Comparison of ENCODE assay signal across 8 cellular contexts in genomic region chr6:24666097-24666615, GRCh38. TPM values are rescaled to one million over a fixed set of nuclear protein-coding genes. Genes with fewer than 3 reads are reported as not detected.
A peak's percentile ranks its signal among the peaks of the same experiment; 100 is the strongest.
DNase-seq lines count a peak whose midpoint lies in the region; ATAC-seq and TF ChIP-seq lines count a peak whose summit lies in the region.

No MANE protein-coding gene starts in this region.

- no peaks in the 10 kb centered on the region for H3K27me3 Mint-ChIP-seq in CD4-positive, alpha-beta T cell
- H3K27me3 Mint-ChIP-seq in T-helper 17 cell = no peaks in the 10 kb centered on the region
- no peaks in the 10 kb centered on the region for H3K27me3 Mint-ChIP-seq in stimulated activated memory B cell treated with anti-CD40 and anti-IgM and Interleukin-4, amounts not matched to agents 10 μg/mL and 1 μg/mL and 100 μg/mL, for 72 hours

- no peaks in the 10 kb centered on the region for H3K27me3 ChIP-seq in CD4-positive, alpha-beta T cell (ENCODE audit: control insufficient read depth, insufficient read depth, low read length)
- H3K27me3 ChIP-seq in dorsolateral prefrontal cortex = no peaks in the 10 kb centered on the region
- H3K27me3 ChIP-seq in lower lobe of right lung (ENCODE audit: low read depth) = no peaks in the 10 kb centered on the region

- H3K4me3 ChIP-seq in dorsolateral prefrontal cortex = peak overlapping the region; percentile 62 to 100 (median 93)
- H3K4me3 ChIP-seq in lower lobe of right lung = peak overlapping the region; percentile 97

- H3K4me3 Mint-ChIP-seq in CD4-positive, alpha-beta T cell = peak overlapping the region; percentile 100
- peak overlapping the region; percentile 96 for H3K4me3 Mint-ChIP-seq in T-helper 17 cell
- peak overlapping the region; percentile 92 for H3K4me3 Mint-ChIP-seq in stimulated activated memory B cell treated with anti-CD40 and anti-IgM and Interleukin-4, amounts not matched to agents 10 μg/mL and 1 μg/mL and 100 μg/mL, for 72 hours

- peak in 6 of 10 experiments; percentile 16 to 43 (median 34) for DNase-seq in CD4-positive, alpha-beta T cell
- DNase-seq in T-helper 17 cell (peak in 2 of 3 donors; percentile 22 to 31), dorsolateral prefrontal cortex (peak in 9 of 10 donors; percentile 45 to 70 (median 56)), lower lobe of right lung (peak; percentile 63), DMS114 treated with DMSO at 0.1 percent for 48 hours (lab: John Stamatoyannopoulos, UW; ENCODE audit: unreplicated experiment) (no peak)

- H3K36me3 Mint-ChIP-seq in CD4-positive, alpha-beta T cell (ENCODE audit: low read depth) = peaks cover 78% of the 10 kb centered on the region
- peaks cover 7% of the 10 kb centered on the region for H3K36me3 Mint-ChIP-seq in T-helper 17 cell (ENCODE audit: low read depth)
- peaks cover 53% of the 10 kb centered on the region for H3K36me3 Mint-ChIP-seq in stimulated activated memory B cell treated with anti-CD40 and anti-IgM and Interleukin-4, amounts not matched to agents 10 μg/mL and 1 μg/mL and 100 μg/mL, for 72 hours

- H3K36me3 ChIP-seq in lower lobe of right lung = peaks cover 29% of the 10 kb centered on the region

- CTCF ChIA-PET in CD4-positive, alpha-beta T cell (lab: Charles Lee) = interaction anchor here (0.5 to 4.8 kb wide), 20 partner anchors 10 to 171 kb away, joined by 3 to 21 read pairs (median 4); partner anchors contain the start of genes ALDH5A1, C6orf62 and KIAA0319

- intact Hi-C loops in CD4-positive, alpha-beta T cell (cut with DNase I, micrococcal nuclease) = loop anchor here (1.0 to 5.0 kb wide), 3 partner anchors 19 to 106 kb away; partner anchors contain the start of genes C6orf62 (in 1 of the 2), GMNN (in 1 of the 2) and KIAA0319 (in 1 of the 2)
- intact Hi-C loops in dorsolateral prefrontal cortex (cut with DNase I) = loop anchor here (1.0 to 5.0 kb wide), 6 partner anchors 19 to 111 kb away; partner anchors contain the start of gene KIAA0319 (in 1 of the 2)
- intact Hi-C loops in lower lobe of right lung (cut with DNase I) = no loop called here

- H3K4me1 ChIP-seq in lower lobe of right lung = peaks cover 34% of the 10 kb centered on the region

- peak overlapping the region; percentile 97 for H3K27ac Mint-ChIP-seq in CD4-positive, alpha-beta T cell
- peak overlapping the region; percentile 99 for H3K27ac Mint-ChIP-seq in T-helper 17 cell
- H3K27ac Mint-ChIP-seq in stimulated activated memory B cell treated with anti-CD40 and anti-IgM and Interleukin-4, amounts not matched to agents 10 μg/mL and 1 μg/mL and 100 μg/mL, for 72 hours = peak overlapping the region; percentile 98

- ATAC-seq in CD4-positive, alpha-beta T cell (ENCODE audit: poor library complexity) = peak; percentile 27
- ATAC-seq in GM19324 (IDR thresholded peaks at IDR 0.05; ENCODE audit: low FRiP score, unreplicated experiment) = peak; percentile 29
- peak; percentile 34 for ATAC-seq in HG03378 (IDR thresholded peaks at IDR 0.05; ENCODE audit: unreplicated experiment)
- ATAC-seq in T-helper 17 cell = peak; percentile 38
- peak; percentile 64 to 66 for ATAC-seq in lower lobe of right lung
- peak; percentile 69 for ATAC-seq in stimulated activated memory B cell treated with anti-CD40 and anti-IgM and Interleukin-4, amounts not matched to agents 10 μg/mL and 1 μg/mL and 100 μg/mL, for 72 hours

- H3K27ac ChIP-seq in CD4-positive, alpha-beta T cell (ENCODE audit: low read depth, low read length) = peak overlapping the region; percentile 78
- H3K27ac ChIP-seq in dorsolateral prefrontal cortex = peak overlapping the region; percentile 50 to 97 (median 87)
- peak overlapping the region; percentile 86 for H3K27ac ChIP-seq in lower lobe of right lung

- no peak for TF ChIP-seq CTCF in CD4-positive, alpha-beta T cell (IDR thresholded peaks at IDR 0.05)
- no peak for TF ChIP-seq CTCF in dorsolateral prefrontal cortex (IDR thresholded peaks at IDR 0.05 in 54 of 56, conservative IDR thresholded peaks at IDR 0.05 in 2 of 56; ENCODE audit: low read depth in 1 of 56, partially characterized antibody in 56 of 56)
- no peak for TF ChIP-seq CTCF in lower lobe of right lung (IDR thresholded peaks at IDR 0.05)

- H3K9me3 Mint-ChIP-seq in CD4-positive, alpha-beta T cell = no peaks in the 10 kb centered on the region
- no peaks in the 10 kb centered on the region for H3K9me3 Mint-ChIP-seq in stimulated activated memory B cell treated with anti-CD40 and anti-IgM and Interleukin-4, amounts not matched to agents 10 μg/mL and 1 μg/mL and 100 μg/mL, for 72 hours

- H3K4me1 Mint-ChIP-seq in CD4-positive, alpha-beta T cell (ENCODE audit: low read depth) = peaks cover 50% of the 10 kb centered on the region
- H3K4me1 Mint-ChIP-seq in T-helper 17 cell = peaks cover 50% of the 10 kb centered on the region
- peaks cover 45% of the 10 kb centered on the region for H3K4me1 Mint-ChIP-seq in stimulated activated memory B cell treated with anti-CD40 and anti-IgM and Interleukin-4, amounts not matched to agents 10 μg/mL and 1 μg/mL and 100 μg/mL, for 72 hours

- POLR2A ChIA-PET in CD4-positive, alpha-beta T cell (lab: Charles Lee) = interaction anchor here (0.8 to 3.5 kb wide), 16 partner anchors 11 to 1354 kb away, joined by 3 to 42 read pairs (median 6); partner anchors contain the start of genes ALDH5A1, C6orf62, GMNN and KIAA0319

- no peaks in the 10 kb centered on the region for H3K9me3 ChIP-seq in CD4-positive, alpha-beta T cell (ENCODE audit: control insufficient read depth, low read length)
- H3K9me3 ChIP-seq in T-helper 17 cell (ENCODE audit: control insufficient read depth, low read length, poor library complexity, severe bottlenecking) = no peaks in the 10 kb centered on the region
- H3K9me3 ChIP-seq in lower lobe of right lung = no peaks in the 10 kb centered on the region

RNA-seq across cellular contexts. Expression of gene TDP2, which starts 0.5 kb away (rescaled TPM):
- total RNA-seq in CD4-positive, alpha-beta T cell = 10 to 100 TPM; 63.9 to 64.6 TPM
- total RNA-seq in T-helper 17 cell (10 to 100 TPM; 35.6 to 42.0 TPM), dorsolateral prefrontal cortex (10 to 100 TPM; 32.5 to 61.2 (median 49.0) TPM), lower lobe of right lung (43.6 TPM)

RNA-seq across cellular contexts. Expression of gene ACOT13, which starts 0.7 kb away (rescaled TPM):
- 1 to 10 TPM; 1.5 TPM for total RNA-seq in CD4-positive, alpha-beta T cell
- total RNA-seq in T-helper 17 cell = 1 to 10 TPM; 2.9 to 5.3 TPM
- 10 to 100 TPM; 13.5 to 34.9 (median 23.7) TPM for total RNA-seq in dorsolateral prefrontal cortex
- total RNA-seq in lower lobe of right lung = 24.6 TPM

RNA-seq across cellular contexts. Expression of gene KIAA0319, which starts 20.2 kb away (rescaled TPM):
- total RNA-seq in CD4-positive, alpha-beta T cell = not detected
- total RNA-seq in T-helper 17 cell = under 1 TPM; 0.07 to 0.16 TPM
- total RNA-seq in dorsolateral prefrontal cortex = 10 to 100 TPM in 119 of 120 experiments, 1 to 10 TPM in 1; 9.2 to 37.7 (median 25.0) TPM
- total RNA-seq in lower lobe of right lung = 1.6 TPM

RNA-seq across cellular contexts. Expression of gene C6orf62, which starts 52.8 kb away (rescaled TPM):
- total RNA-seq in CD4-positive, alpha-beta T cell = 100 to 1,000 TPM; 108 to 111 TPM
- total RNA-seq in T-helper 17 cell (100 to 1,000 TPM; 103 to 110 TPM), dorsolateral prefrontal cortex (100 to 1,000 TPM in 17 of 120 experiments, 10 to 100 TPM in 103; 62.2 to 116 (median 89.9) TPM), lower lobe of right lung (123 TPM)
